Comparison of ENCODE assay signal across 1 cellular context in genomic region chr5:79990598-79991507, GRCh38.
A peak's percentile ranks its signal among the peaks of the same experiment; 100 is the strongest.
TF ChIP-seq lines count a peak whose summit lies in the region.

Gene MTX3, minus strand, starts transcription at chr5:79991262. Its CDS starts 24 bp downstream, at chr5:79991238.

TF ChIP-seq in HepG2, 621 proteins besides CTCF, POLR2A, EP300 and RAD21 (continued from another document and continues in another):
- TF ChIP-seq CEBPZ (IDR thresholded peaks at IDR 0.05; ENCODE audit: low read length) (no peak), ARNTL (CRISPR knock-in tag; IDR thresholded peaks at IDR 0.05) (peak; percentile 74), THAP9 (CRISPR knock-in tag; IDR thresholded peaks at IDR 0.05; ENCODE audit: borderline replicate concordance) (peak; percentile 95), ZFP36L2 (CRISPR knock-in tag; IDR thresholded peaks at IDR 0.05) (no peak), SMAD9 (CRISPR knock-in tag; IDR thresholded peaks at IDR 0.05) (no peak), ZFP36 (IDR thresholded peaks at IDR 0.05; ENCODE audit: borderline replicate concordance, low read depth, low read length, partially characterized antibody) (no peak), CREBL2 (CRISPR knock-in tag; IDR thresholded peaks at IDR 0.05; ENCODE audit: borderline replicate concordance) (no peak), NFIB (CRISPR knock-in tag; IDR thresholded peaks at IDR 0.05; ENCODE audit: borderline replicate concordance) (no peak), ZC3H13 (CRISPR knock-in tag; IDR thresholded peaks at IDR 0.05) (no peak; the same call in 1 of the 2 replicates), ZNF703 (CRISPR knock-in tag; IDR thresholded peaks at IDR 0.05; ENCODE audit: borderline replicate concordance) (no peak), POLR2G (IDR thresholded peaks at IDR 0.05; ENCODE audit: low read depth, low read length) (peak; percentile 85), PAF1 (CRISPR knock-in tag; IDR thresholded peaks at IDR 0.05) (no peak), ZNF18 (CRISPR knock-in tag; IDR thresholded peaks at IDR 0.05; ENCODE audit: insufficient replicate concordance) (no peak), PRDM10 (CRISPR knock-in tag; IDR thresholded peaks at IDR 0.05; ENCODE audit: low read depth) (no peak), ZUFSP (CRISPR knock-in tag; IDR thresholded peaks at IDR 0.05; ENCODE audit: borderline replicate concordance) (no peak), ZNF362 (CRISPR knock-in tag; IDR thresholded peaks at IDR 0.05; ENCODE audit: borderline replicate concordance) (0 out of 2 replicates have a peak, but pooled peaks have one; percentile 22), ZSCAN22 (CRISPR knock-in tag; IDR thresholded peaks at IDR 0.05) (no peak), ZNF414 (CRISPR knock-in tag; IDR thresholded peaks at IDR 0.05) (no peak), SATB2 (CRISPR knock-in tag; IDR thresholded peaks at IDR 0.05) (no peak), ZNF672 (CRISPR knock-in tag; IDR thresholded peaks at IDR 0.05) (no peak), ZNF263 (CRISPR knock-in tag; IDR thresholded peaks at IDR 0.05) (no peak), AFF4 (CRISPR knock-in tag; IDR thresholded peaks at IDR 0.05) (no peak), SNAI1 (CRISPR knock-in tag; IDR thresholded peaks at IDR 0.05; ENCODE audit: borderline replicate concordance) (0 out of 2 replicates have a peak, but pooled peaks have one; percentile 75), ZFP41 (CRISPR knock-in tag; IDR thresholded peaks at IDR 0.05; ENCODE audit: borderline replicate concordance) (no peak), GATAD2A (CRISPR knock-in tag; IDR thresholded peaks at IDR 0.05) (no peak; the same call in 1 of the 2 replicates), ZNF138 (CRISPR knock-in tag; IDR thresholded peaks at IDR 0.05; ENCODE audit: low read depth) (no peak), ZNF296 (CRISPR knock-in tag; conservative IDR thresholded peaks at IDR 0.05) (no peak), NCOA1 (CRISPR knock-in tag; IDR thresholded peaks at IDR 0.05) (no peak; the same call in 1 of the 2 replicates), ZBTB4 (CRISPR knock-in tag; IDR thresholded peaks at IDR 0.05; ENCODE audit: borderline replicate concordance) (no peak), SMYD3 (CRISPR knock-in tag; IDR thresholded peaks at IDR 0.05) (no peak), RFX1 (IDR thresholded peaks at IDR 0.05) (no peak)
